17 cellular contexts compared by ENCODE assay signal in the genomic region with DNA sequence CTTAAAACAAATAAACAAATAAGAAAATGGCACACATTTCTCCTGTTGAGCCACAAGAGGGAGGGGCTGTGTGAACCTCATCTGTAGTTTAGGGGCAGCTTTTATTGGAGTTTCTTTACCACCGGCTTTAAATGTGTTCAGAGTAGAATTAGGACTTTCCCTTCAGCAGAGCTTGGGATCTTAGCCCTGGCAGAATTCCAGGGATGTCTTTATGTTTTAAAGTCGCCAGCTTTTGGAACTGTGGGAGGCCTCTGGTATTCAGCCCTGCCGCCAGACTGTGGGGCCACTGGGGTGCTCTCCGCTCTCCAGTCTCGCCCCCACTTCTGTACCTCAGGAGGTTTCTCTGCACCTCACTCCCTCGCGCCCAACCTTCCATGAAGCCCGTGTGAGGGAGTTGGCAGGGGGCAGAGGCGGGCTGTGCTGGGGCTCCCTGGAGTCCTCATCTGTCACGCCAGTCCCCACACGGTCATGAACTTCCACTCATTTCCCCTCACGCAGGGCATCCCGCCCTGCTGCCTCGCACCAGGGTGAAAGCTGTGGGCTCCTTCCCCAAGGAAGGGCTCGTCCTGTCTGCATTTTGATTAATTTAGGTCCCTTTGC. TPM values are rescaled to one million over a fixed set of nuclear protein-coding genes. Genes with fewer than 3 reads are reported as not detected.
A peak's percentile ranks its signal among the peaks of the same experiment; 100 is the strongest.
DNase-seq lines count a peak whose midpoint lies in the region; ATAC-seq, FAIRE-seq and TF ChIP-seq lines count a peak whose summit lies in the region.
"Had no signal": no experiment of that assay in that cellular context is flagged by ENCODE, and none has a peak within 500 bp of the region (broad histone marks: within the 10 kb centered on the region; RNA-seq: fewer than 3 reads in every experiment).

No MANE protein-coding gene starts in this region.

- BruUV-seq in HepG2 (replicated peaks; lab: Mats Ljungman, UMichigan), result no TSS peak

- TF ChIP-seq CTCF in right lobe of liver (IDR thresholded peaks at IDR 0.05) (no peak), HepG2 (CRISPR knock-in tag; IDR thresholded peaks at IDR 0.05) (no peak), ascending aorta (IDR thresholded peaks at IDR 0.05) (no peak), upper lobe of right lung (IDR thresholded peaks at IDR 0.05) (no peak), testis (IDR thresholded peaks at IDR 0.05) (no peak)

- H3K27ac ChIP-seq in right lobe of liver, result no peak overlapping the region
- H3K27ac ChIP-seq in HepG2 (ENCODE audit: extremely low read length, insufficient read depth, low read length), result no peak overlapping the region
- H3K27ac ChIP-seq in ascending aorta, result peak overlapping the region; percentile 17 to 74
- no peak overlapping the region for H3K27ac ChIP-seq in upper lobe of right lung
- H3K27ac ChIP-seq in testis, result no peak overlapping the region
- H3K27ac ChIP-seq: SK-N-MC had no signal

- H3K9ac ChIP-seq in HepG2 (ENCODE audit: insufficient read depth, low read depth, low read length), result no peak overlapping the region

- no peak for TF ChIP-seq RAD21 in HepG2 (CRISPR knock-in tag; IDR thresholded peaks at IDR 0.05)

- CTCF ChIA-PET in HepG2 (lab: Yijun Ruan, JAX; ENCODE audit: low intra/inter-chr PET ratio, low total read pairs), result no interaction called here

- H3K9me3 ChIP-seq in right lobe of liver (no peaks in the 10 kb centered on the region), HepG2 (ENCODE audit: low read length) (no peaks in the 10 kb centered on the region), ascending aorta (no peaks in the 10 kb centered on the region), upper lobe of right lung (no peaks in the 10 kb centered on the region), testis (no peaks in the 10 kb centered on the region)

- H3K27me3 Mint-ChIP-seq in memory B cell, result no peaks in the 10 kb centered on the region
- H3K27me3 Mint-ChIP-seq: CD4-positive, CD25-positive, alpha-beta regulatory T cell had no signal

- H3K4me2 ChIP-seq in HepG2 (ENCODE audit: low read depth, low read length), result no peak overlapping the region

- no peaks in the 10 kb centered on the region for H3K9me3 Mint-ChIP-seq in memory B cell
- H3K9me3 Mint-ChIP-seq: CD4-positive, CD25-positive, alpha-beta regulatory T cell had no signal

- H3K36me3 ChIP-seq in right lobe of liver (peaks cover 4 to 52% (median 14%) of the 10 kb centered on the region in 4 donors), HepG2 (replicated peaks in 1 of 2; ENCODE audit: control insufficient read depth in 1 of 2, insufficient read depth in 2 of 2, low read length in 2 of 2) (peaks cover 14 to 77% of the 10 kb centered on the region in 2 experiments), ascending aorta (peaks cover 26 to 67% of the 10 kb centered on the region in 2 donors), upper lobe of right lung (peaks cover 59% of the 10 kb centered on the region), testis (ENCODE audit: low read depth, missing control alignments) (no peaks in the 10 kb centered on the region)

- peaks cover 51% of the 10 kb centered on the region for H3K36me3 Mint-ChIP-seq in memory B cell

- TF ChIP-seq POLR2A in right lobe of liver (IDR thresholded peaks at IDR 0.05), result no peak
- TF ChIP-seq POLR2A in HepG2 (IDR thresholded peaks at IDR 0.05; ENCODE audit: insufficient read depth in 1 of 2, low read depth in 2 of 2, low read length in 2 of 2), result no peak
- no peak for TF ChIP-seq POLR2A in testis (IDR thresholded peaks at IDR 0.05)

- H3K27me3 ChIP-seq in right lobe of liver (no peaks in the 10 kb centered on the region), HepG2 (ENCODE audit: control insufficient read depth in 1 of 2, insufficient read depth in 2 of 2, low read length in 2 of 2) (no peaks in the 10 kb centered on the region), ascending aorta (no peaks in the 10 kb centered on the region), upper lobe of right lung (no peaks in the 10 kb centered on the region), testis (no peaks in the 10 kb centered on the region)

- TF ChIP-seq EP300 in HepG2 (IDR thresholded peaks at IDR 0.05; ENCODE audit: low read depth in 2 of 2, low read length in 2 of 2) (no peak), HepG2 (CRISPR knock-in tag; IDR thresholded peaks at IDR 0.05; ENCODE audit: borderline replicate concordance) (no peak)

- no peaks in the 10 kb centered on the region for H4K20me1 ChIP-seq in HepG2 (ENCODE audit: insufficient read depth, low read length)

- H3K4me3 Mint-ChIP-seq in memory B cell, result no peak overlapping the region
- H3K4me3 Mint-ChIP-seq: CD4-positive, CD25-positive, alpha-beta regulatory T cell had no signal

- H3K4me3 ChIP-seq in right lobe of liver, result no peak overlapping the region
- H3K4me3 ChIP-seq in HepG2 (replicated peaks in 1 of 3; ENCODE audit: insufficient read depth in 1 of 3, low read depth in 2 of 3, low read length in 3 of 3), result no peak overlapping the region
- no peak overlapping the region for H3K4me3 ChIP-seq in ascending aorta
- no peak overlapping the region for H3K4me3 ChIP-seq in upper lobe of right lung
- no peak overlapping the region for H3K4me3 ChIP-seq in testis
- H3K4me3 ChIP-seq: SK-N-MC had no signal

- no CpG with 5 or more reads among the region's 15 CpGs for WGBS in right lobe of liver (ENCODE audit: insufficient coverage, low coverage, low lambda C conversion rate, missing lambda C conversion rate)
- WGBS in HepG2 (ENCODE audit: low lambda C conversion rate), result over 99% methylated on average over 15 of the region's 15 CpGs
- WGBS in testis, 2 donors, result 89 to 90% methylated on average over 15 of the region's 15 CpGs

- no peaks in the 10 kb centered on the region for H3K4me1 Mint-ChIP-seq in memory B cell

- POLR2A ChIA-PET in HepG2 (lab: Yijun Ruan, JAX), result no interaction called here

- no peak for FAIRE-seq in HepG2 (lab: Jason Lieb, UNC)

- H2AFZ ChIP-seq in HepG2 (ENCODE audit: low read length), result no peak overlapping the region

- in situ Hi-C loops in HepG2 (cut with HindIII; ENCODE audit: extremely low pct_ligation_motif_present, low pct_unique_long_range_greater_than_20kb), result no loop called here

- H3K27ac Mint-ChIP-seq in memory B cell, result peak overlapping the region; percentile 60

- peaks cover 0 to 4% (median 0%) of the 10 kb centered on the region in 4 donors for H3K4me1 ChIP-seq in right lobe of liver
- H3K4me1 ChIP-seq in HepG2 (ENCODE audit: insufficient read depth, low read length), result peaks cover 11% of the 10 kb centered on the region
- H3K4me1 ChIP-seq in ascending aorta, result peaks cover 3 to 26% of the 10 kb centered on the region in 2 donors
- no peaks in the 10 kb centered on the region for H3K4me1 ChIP-seq in upper lobe of right lung
- peaks cover 8% of the 10 kb centered on the region for H3K4me1 ChIP-seq in testis

- intact Hi-C loops in right lobe of liver (cut with DNase I) (loop anchor here in 1 of 2 donors (10.0 kb wide), 1 partner anchor 97 kb away; no protein-coding TSS in a partner anchor), HepG2 (cut with micrococcal nuclease; ENCODE audit: unreplicated experiment) (no loop called here), ascending aorta (cut with DNase I) (no loop called here), upper lobe of right lung (cut with DNase I) (no loop called here), testis (cut with DNase I; ENCODE audit: low total_unique reads) (no loop called here)

- ATAC-seq in right lobe of liver (peak in 1 of 4 donors; percentile 12), HepG2 (no peak), memory B cell (ENCODE audit: low read depth) (no peak), upper lobe of right lung (no peak)

- DNase-seq in right lobe of liver (peak; percentile 11 to 40 (median 29)), HepG2 (ENCODE audit: low spot score) (no peak), ascending aorta (ENCODE audit: low spot score in 2 of 2) (peak in 1 of 2 donors; percentile 47), memory B cell (ENCODE audit: low spot score in 2 of 2) (no peak), upper lobe of right lung (peak; percentile 40), NCI-H1048 (lab: John Stamatoyannopoulos, UW) (no peak), testis (no peak)
- DNase-seq in effector CD4-positive, alpha-beta T cell, result no peak
- DNase-seq: Calu3; CD4-positive, CD25-positive, alpha-beta regulatory T cell; IMR-90; NCI-H1436; NCI-H2081; NCI-H526 treated with DMSO at 0.1 percent for 48 hours had no signal

- H3K79me2 ChIP-seq in HepG2 (ENCODE audit: insufficient read depth, low read length), result no peaks in the 10 kb centered on the region

RNA-seq across cellular contexts. Expression of a gene that starts 31.5 kb away (rescaled TPM):
- under 1 TPM in 5 of 6 experiments, not detected in 1; 0.26 to 0.55 (median 0.44) TPM for total RNA-seq in right lobe of liver
- total RNA-seq in HepG2 (2016; rRNA removed; fragmentation: Illumina TruSeq; extraction: Trizol), result 0.04 TPM in 1 of 2 replicates, not detected in the other
- not detected in 2 replicates for total RNA-seq in HepG2 (2016; cell fraction: cytosol; rRNA removed; fragmentation: Illumina TruSeq; extraction: Trizol; ENCODE audit: low read depth)
- total RNA-seq in HepG2 (2016; cell fraction: insoluble cytoplasmic fraction; rRNA removed; fragmentation: Illumina TruSeq; extraction: Trizol), result 0.06 TPM in 1 of 2 replicates, not detected in the other
- not detected in 2 replicates for total RNA-seq in HepG2 (2016; cell fraction: membrane; rRNA removed; fragmentation: Illumina TruSeq; extraction: Trizol)
- total RNA-seq in HepG2 (2016; cell fraction: nucleus; rRNA removed; fragmentation: Illumina TruSeq; extraction: Trizol), result not detected in 2 replicates
- polyA plus RNA-seq in HepG2 (2011; rRNA removed), result not detected in 2 replicates
- polyA plus RNA-seq in HepG2 (2011; cell fraction: cytosol; rRNA removed), result not detected in 2 replicates
- not detected in 2 replicates for polyA plus RNA-seq in HepG2 (2011; cell fraction: nucleus; rRNA removed)
- not detected in 2 replicates for polyA plus RNA-seq in HepG2 (2012)
- not detected in 2 replicates for polyA plus RNA-seq in HepG2 (2016; cell fraction: cytosol; fragmentation: Illumina TruSeq; extraction: Trizol; ENCODE audit: low read depth)
- polyA plus RNA-seq in HepG2 (2016; cell fraction: insoluble cytoplasmic fraction; fragmentation: Illumina TruSeq; extraction: Trizol; ENCODE audit: low read depth), result not detected in 2 replicates
- not detected in 2 replicates for polyA plus RNA-seq in HepG2 (2016; cell fraction: membrane; fragmentation: Illumina TruSeq; extraction: Trizol; ENCODE audit: low read depth)
- not detected in 2 replicates for polyA plus RNA-seq in HepG2 (2016; cell fraction: nucleus; fragmentation: Illumina TruSeq; extraction: Trizol; ENCODE audit: insufficient read depth, low read depth)
- polyA minus RNA-seq in HepG2 (2011; rRNA and poly(A)+ RNA removed; ENCODE audit: low replicate concordance), result not detected in 2 replicates
- polyA minus RNA-seq in HepG2 (2011; cell fraction: cytosol; rRNA and poly(A)+ RNA removed), result not detected in 2 replicates
- polyA minus RNA-seq in HepG2 (2011; cell fraction: nucleus; rRNA and poly(A)+ RNA removed), result not detected in 2 replicates
- 10.0 TPM for total RNA-seq in ascending aorta
- 8.9 TPM for total RNA-seq in upper lobe of right lung
- 10 to 100 TPM; 23.3 to 33.8 TPM for total RNA-seq in testis
- polyA plus RNA-seq in testis (ENCODE audit: insufficient read depth, low read depth, low replicate concordance), result 20.1 TPM
- total RNA-seq: Calu3; CD4-positive, CD25-positive, alpha-beta regulatory T cell; H4 had no signal
- polyA plus RNA-seq: CD4-positive, CD25-positive, alpha-beta regulatory T cell had no signal

RNA-seq across cellular contexts. Expression of a gene that starts 35.0 kb away (rescaled TPM):
- total RNA-seq in right lobe of liver, result 10 to 100 TPM; 23.9 to 47.8 (median 36.0) TPM
- 38.2 and 41.6 TPM in 2 replicates for total RNA-seq in HepG2 (2016; rRNA removed; fragmentation: Illumina TruSeq; extraction: Trizol)
- total RNA-seq in HepG2 (2016; cell fraction: cytosol; rRNA removed; fragmentation: Illumina TruSeq; extraction: Trizol; ENCODE audit: low read depth), result 6.6 and 9.3 TPM in 2 replicates
- 33.6 and 40.9 TPM in 2 replicates for total RNA-seq in HepG2 (2016; cell fraction: insoluble cytoplasmic fraction; rRNA removed; fragmentation: Illumina TruSeq; extraction: Trizol)
- 12.2 and 12.3 TPM in 2 replicates for total RNA-seq in HepG2 (2016; cell fraction: membrane; rRNA removed; fragmentation: Illumina TruSeq; extraction: Trizol)
- 31.3 and 44.2 TPM in 2 replicates for total RNA-seq in HepG2 (2016; cell fraction: nucleus; rRNA removed; fragmentation: Illumina TruSeq; extraction: Trizol)
- polyA plus RNA-seq in HepG2 (2011; rRNA removed), result 67.9 and 68.5 TPM in 2 replicates
- 52.3 and 70.1 TPM in 2 replicates for polyA plus RNA-seq in HepG2 (2011; cell fraction: cytosol; rRNA removed)
- 118 and 133 TPM in 2 replicates for polyA plus RNA-seq in HepG2 (2011; cell fraction: nucleus; rRNA removed)
- 33.2 and 36.7 TPM in 2 replicates for polyA plus RNA-seq in HepG2 (2012)
- polyA plus RNA-seq in HepG2 (2016; cell fraction: cytosol; fragmentation: Illumina TruSeq; extraction: Trizol; ENCODE audit: low read depth), result 3.4 and 4.4 TPM in 2 replicates
- 45.7 and 54.9 TPM in 2 replicates for polyA plus RNA-seq in HepG2 (2016; cell fraction: insoluble cytoplasmic fraction; fragmentation: Illumina TruSeq; extraction: Trizol; ENCODE audit: low read depth)
- polyA plus RNA-seq in HepG2 (2016; cell fraction: membrane; fragmentation: Illumina TruSeq; extraction: Trizol; ENCODE audit: low read depth), result 6.8 and 8.2 TPM in 2 replicates
- polyA plus RNA-seq in HepG2 (2016; cell fraction: nucleus; fragmentation: Illumina TruSeq; extraction: Trizol; ENCODE audit: insufficient read depth, low read depth), result 82.9 and 89.8 TPM in 2 replicates
- polyA minus RNA-seq in HepG2 (2011; rRNA and poly(A)+ RNA removed; ENCODE audit: low replicate concordance), result 92.2 and 144 TPM in 2 replicates
- polyA minus RNA-seq in HepG2 (2011; cell fraction: cytosol; rRNA and poly(A)+ RNA removed), result 26.7 and 26.9 TPM in 2 replicates
- 63.0 and 66.9 TPM in 2 replicates for polyA minus RNA-seq in HepG2 (2011; cell fraction: nucleus; rRNA and poly(A)+ RNA removed)
- total RNA-seq in ascending aorta, result 96.1 TPM
- total RNA-seq in upper lobe of right lung, result 50.0 TPM
- total RNA-seq in testis, result 10 to 100 TPM; 71.7 to 72.8 TPM
- 49.1 TPM for polyA plus RNA-seq in testis (ENCODE audit: insufficient read depth, low read depth, low replicate concordance)

RNA-seq across cellular contexts. Expression of a gene that starts 46.9 kb away (rescaled TPM):
- total RNA-seq in right lobe of liver (not detected), HepG2 (2016; rRNA removed; fragmentation: Illumina TruSeq; extraction: Trizol) (not detected in 2 replicates), ascending aorta (0.53 TPM), upper lobe of right lung (not detected), testis (1 to 10 TPM; 1.4 to 1.9 TPM)
- total RNA-seq in HepG2 (2016; cell fraction: cytosol; rRNA removed; fragmentation: Illumina TruSeq; extraction: Trizol; ENCODE audit: low read depth), result not detected in 2 replicates
- total RNA-seq in HepG2 (2016; cell fraction: insoluble cytoplasmic fraction; rRNA removed; fragmentation: Illumina TruSeq; extraction: Trizol), result not detected in 2 replicates
- not detected in 2 replicates for total RNA-seq in HepG2 (2016; cell fraction: membrane; rRNA removed; fragmentation: Illumina TruSeq; extraction: Trizol)
- not detected in 2 replicates for total RNA-seq in HepG2 (2016; cell fraction: nucleus; rRNA removed; fragmentation: Illumina TruSeq; extraction: Trizol)
- polyA plus RNA-seq in HepG2 (2011; rRNA removed) (not detected in 2 replicates), testis (ENCODE audit: insufficient read depth, low read depth, low replicate concordance) (1.2 TPM)
- polyA plus RNA-seq in HepG2 (2011; cell fraction: cytosol; rRNA removed), result not detected in 2 replicates
- polyA plus RNA-seq in HepG2 (2011; cell fraction: nucleus; rRNA removed), result not detected in 2 replicates
- polyA plus RNA-seq in HepG2 (2012), result not detected in 2 replicates
- not detected in 2 replicates for polyA plus RNA-seq in HepG2 (2016; cell fraction: cytosol; fragmentation: Illumina TruSeq; extraction: Trizol; ENCODE audit: low read depth)
- not detected in 2 replicates for polyA plus RNA-seq in HepG2 (2016; cell fraction: insoluble cytoplasmic fraction; fragmentation: Illumina TruSeq; extraction: Trizol; ENCODE audit: low read depth)
- not detected in 2 replicates for polyA plus RNA-seq in HepG2 (2016; cell fraction: membrane; fragmentation: Illumina TruSeq; extraction: Trizol; ENCODE audit: low read depth)
- not detected in 2 replicates for polyA plus RNA-seq in HepG2 (2016; cell fraction: nucleus; fragmentation: Illumina TruSeq; extraction: Trizol; ENCODE audit: insufficient read depth, low read depth)
- 0.02 TPM in 1 of 2 replicates, not detected in the other for polyA minus RNA-seq in HepG2 (2011; rRNA and poly(A)+ RNA removed; ENCODE audit: low replicate concordance)
- polyA minus RNA-seq in HepG2 (2011; cell fraction: cytosol; rRNA and poly(A)+ RNA removed), result not detected in 2 replicates
- polyA minus RNA-seq in HepG2 (2011; cell fraction: nucleus; rRNA and poly(A)+ RNA removed), result not detected in 2 replicates
- total RNA-seq: A673; Calu3; CD4-positive, CD25-positive, alpha-beta regulatory T cell; H4 had no signal
- polyA plus RNA-seq: CD4-positive, CD25-positive, alpha-beta regulatory T cell had no signal

Comparison
In these comparisons a context has a peak if more than half of its experiments do, and no peak if none do; other contexts are left out.
1. DNase-seq: peak in right lobe of liver (3 of 3) and upper lobe of right lung (single experiment); none in HepG2 (single experiment), memory B cell (0 of 2), effector CD4-positive, alpha-beta T cell (single experiment), NCI-H1048 (single experiment) and testis (single experiment).
2. H3K27ac ChIP-seq: peak in ascending aorta (2 of 2); none in right lobe of liver (0 of 3), HepG2 (single experiment), upper lobe of right lung (single experiment) and testis (0 of 2).